Comparison of ENCODE assay signal across 16 cellular contexts in the genomic region with DNA sequence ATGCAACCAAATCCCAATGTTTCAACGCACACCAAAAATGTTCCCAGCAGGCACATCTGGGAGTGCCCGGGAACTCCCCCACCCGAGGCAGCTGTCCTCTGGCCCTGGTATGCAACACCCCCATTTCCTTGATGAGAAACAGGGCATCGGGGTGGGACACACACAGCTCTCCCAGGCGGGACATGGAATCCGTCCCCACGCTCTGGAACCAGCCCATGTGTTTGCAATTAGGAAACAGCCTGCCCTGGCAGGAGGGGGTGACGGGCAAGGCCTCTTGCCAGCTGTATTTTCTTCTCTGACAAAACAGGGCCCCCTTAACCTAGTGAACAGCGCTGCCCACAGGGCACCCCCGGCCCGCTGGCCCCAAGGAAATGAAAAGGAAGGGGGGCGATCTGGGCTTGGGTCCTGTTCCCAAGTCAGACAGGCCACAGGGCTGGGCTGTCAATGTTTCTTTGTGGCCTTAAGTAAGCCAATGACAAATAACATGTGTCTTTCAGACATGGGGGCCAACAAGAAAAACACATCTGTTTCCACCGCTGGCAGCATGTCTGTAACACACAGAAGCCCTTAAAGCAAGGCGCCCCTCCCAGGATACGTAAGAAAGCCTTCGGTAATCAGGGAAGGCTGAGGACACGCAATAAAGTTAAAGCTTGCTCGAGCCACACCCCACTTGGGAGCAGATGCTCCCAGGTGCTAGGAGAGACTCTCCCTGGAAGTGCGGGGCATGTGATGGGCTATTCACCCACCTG.
A peak's percentile ranks its signal among the peaks of the same experiment; 100 is the strongest.
DNase-seq lines count a peak whose midpoint lies in the region; ATAC-seq, FAIRE-seq and TF ChIP-seq lines count a peak whose summit lies in the region.
"Had no signal": no experiment of that assay in that cellular context is flagged by ENCODE, and none has a peak within 500 bp of the region (broad histone marks: within the 10 kb centered on the region; RNA-seq: fewer than 3 reads in every experiment).

No MANE protein-coding gene starts in this region.

- H3K27me3 ChIP-seq in H7 (ENCODE audit: control insufficient read depth, insufficient read depth, low read length): no peaks in the 10 kb centered on the region
- no peaks in the 10 kb centered on the region for H3K27me3 ChIP-seq in esophagus muscularis mucosa
- no peaks in the 10 kb centered on the region for H3K27me3 ChIP-seq in keratinocyte (ENCODE audit: control insufficient read depth, extremely low read depth, insufficient read depth, low read length)
- H3K27me3 ChIP-seq in spleen (replicated peaks in 1 of 7): peaks cover 0 to 9% (median 0%) of the 10 kb centered on the region in 7 donors
- H3K27me3 ChIP-seq: left lung had no signal

- peak overlapping the region; percentile 72 for H3K4me2 ChIP-seq in keratinocyte (ENCODE audit: control insufficient read depth, extremely low read depth, insufficient read depth, low read depth, low read length)

- H3K4me1 ChIP-seq in esophagus muscularis mucosa: peaks cover 0 to 45% (median 40%) of the 10 kb centered on the region in 4 donors
- H3K4me1 ChIP-seq in keratinocyte (ENCODE audit: control insufficient read depth, extremely low read depth, insufficient read depth, low read length): peaks cover 21% of the 10 kb centered on the region
- no peaks in the 10 kb centered on the region for H3K4me1 ChIP-seq in spleen
- H3K4me1 ChIP-seq: left lung had no signal

- no peak overlapping the region for H3K4me3 Mint-ChIP-seq in activated CD8-positive, alpha-beta T cell treated with anti-CD3 and anti-CD28 coated beads for 36 hours
- H3K4me3 Mint-ChIP-seq: HFFc6 had no signal

- DNase-seq in H7: peak; percentile 15
- no peak for DNase-seq in esophagus muscularis mucosa (ENCODE audit: extremely low spot score)
- no peak for DNase-seq in keratinocyte (ENCODE audit: low read depth, low spot score)
- DNase-seq in spleen: peak; percentile 73
- no peak for DNase-seq in kidney tubule cell (ENCODE audit: low spot score)
- DNase-seq in activated CD8-positive, alpha-beta T cell treated with anti-CD3 and anti-CD28 coated beads for 36 hours: no peak
- DNase-seq: amniotic stem cell; HFFc6; left lung; OCI-M1; stimulated activated CD4-positive, alpha-beta T cell treated with anti-CD3 and anti-CD28 coated beads, Interleukin-2, amount 100 ng/mL, for 24 hours had no signal

- no peak overlapping the region for H2AFZ ChIP-seq in keratinocyte (ENCODE audit: control insufficient read depth, low read length)

- H3K27ac Mint-ChIP-seq in activated CD8-positive, alpha-beta T cell treated with anti-CD3 and anti-CD28 coated beads for 36 hours: no peak overlapping the region
- H3K27ac Mint-ChIP-seq: HFFc6 had no signal

- H3K36me3 ChIP-seq in H7 (replicated peaks; ENCODE audit: control insufficient read depth, insufficient read depth, low read length) (no peaks in the 10 kb centered on the region), esophagus muscularis mucosa (no peaks in the 10 kb centered on the region), keratinocyte (ENCODE audit: control insufficient read depth in 2 of 2, extremely low read depth in 1 of 2, insufficient read depth in 2 of 2, low read length in 2 of 2) (no peaks in the 10 kb centered on the region), spleen (no peaks in the 10 kb centered on the region)
- H3K36me3 ChIP-seq: left lung had no signal

- peaks cover 1% of the 10 kb centered on the region for H3K27me3 Mint-ChIP-seq in activated CD8-positive, alpha-beta T cell treated with anti-CD3 and anti-CD28 coated beads for 36 hours

- H3K9me3 ChIP-seq in esophagus muscularis mucosa (no peaks in the 10 kb centered on the region), keratinocyte (ENCODE audit: control insufficient read depth, low read depth, low read length) (no peaks in the 10 kb centered on the region), spleen (no peaks in the 10 kb centered on the region)
- H3K9me3 ChIP-seq: left lung had no signal

- POLR2A ChIA-PET in activated CD8-positive, alpha-beta T cell treated with anti-CD3 and anti-CD28 coated beads for 36 hours (lab: Charles Lee): no interaction called here

- H3K9me1 ChIP-seq in keratinocyte (ENCODE audit: control insufficient read depth, extremely low read depth, insufficient read depth, low read length): no peaks in the 10 kb centered on the region

- no peaks in the 10 kb centered on the region for H3K4me1 Mint-ChIP-seq in activated CD8-positive, alpha-beta T cell treated with anti-CD3 and anti-CD28 coated beads for 36 hours (ENCODE audit: low read depth)

- CTCF ChIA-PET in activated CD8-positive, alpha-beta T cell treated with anti-CD3 and anti-CD28 coated beads for 36 hours (lab: Charles Lee): no interaction called here

- no peak for TF ChIP-seq CTCF in esophagus muscularis mucosa (IDR thresholded peaks at IDR 0.05)
- no peak for TF ChIP-seq CTCF in keratinocyte (optimal IDR thresholded peaks at IDR 0.05 in 1 of 3, IDR thresholded peaks at IDR 0.05 in 1 of 3, conservative IDR thresholded peaks at IDR 0.05 in 1 of 3; ENCODE audit: extremely low read depth in 1 of 3, insufficient read depth in 2 of 3, low read length in 3 of 3)
- no peak for TF ChIP-seq CTCF in spleen (IDR thresholded peaks at IDR 0.05 in 8 of 11, conservative IDR thresholded peaks at IDR 0.05 in 3 of 11)
- TF ChIP-seq CTCF in activated CD8-positive, alpha-beta T cell treated with anti-CD3 and anti-CD28 coated beads for 36 hours (IDR thresholded peaks at IDR 0.05): no peak

- TF ChIP-seq EP300 in esophagus muscularis mucosa (IDR thresholded peaks at IDR 0.05): no peak

- H4K20me1 ChIP-seq in keratinocyte (ENCODE audit: control insufficient read depth, extremely low read depth, insufficient read depth, low read length): no peaks in the 10 kb centered on the region

- no peak for TF ChIP-seq POLR2A in esophagus muscularis mucosa (IDR thresholded peaks at IDR 0.05; ENCODE audit: low read depth)
- no peak for TF ChIP-seq POLR2A in spleen (IDR thresholded peaks at IDR 0.05)

- intact Hi-C loops in esophagus muscularis mucosa (cut with DNase I) (no loop called here), spleen (cut with DNase I; ENCODE audit: low total_unique reads) (no loop called here)
- intact Hi-C loops in activated CD8-positive, alpha-beta T cell treated with anti-CD3 and anti-CD28 coated beads for 36 hours (cut with micrococcal nuclease): no loop called here

- H3K27ac ChIP-seq in esophagus muscularis mucosa (replicated peaks in 1 of 4) (peak overlapping the region; percentile 30 to 74 (median 46)), keratinocyte (ENCODE audit: control insufficient read depth, insufficient read depth, low read length) (peak overlapping the region; percentile 57), spleen (peak overlapping the region in 7 of 8 donors; percentile 15 to 66 (median 59))
- H3K27ac ChIP-seq: C4-2B, left lung had no signal

- dilution Hi-C loops in keratinocyte (cut with MboI; ENCODE audit: extremely low pct_ligation_motif_present, low sequenced_read_pairs): no loop called here

- no peak for ATAC-seq in activated CD8-positive, alpha-beta T cell treated with anti-CD3 and anti-CD28 coated beads for 36 hours
- ATAC-seq in GM21723 (IDR thresholded peaks at IDR 0.05; ENCODE audit: unreplicated experiment): no peak
- ATAC-seq in GM19328 (IDR thresholded peaks at IDR 0.05; ENCODE audit: unreplicated experiment): no peak

- H3K9ac ChIP-seq in keratinocyte (ENCODE audit: control insufficient read depth, extremely low read depth, insufficient read depth, low read length): peak overlapping the region; percentile 33

- no peaks in the 10 kb centered on the region for H3K79me2 ChIP-seq in keratinocyte (ENCODE audit: control insufficient read depth, insufficient read depth, low read length)

- no peaks in the 10 kb centered on the region for H3K36me3 Mint-ChIP-seq in activated CD8-positive, alpha-beta T cell treated with anti-CD3 and anti-CD28 coated beads for 36 hours (ENCODE audit: low read depth)

- no peak for FAIRE-seq in keratinocyte (lab: Jason Lieb, UNC)
- FAIRE-seq: G401.6, GM18507 had no signal

- no peaks in the 10 kb centered on the region for H3K9me3 Mint-ChIP-seq in activated CD8-positive, alpha-beta T cell treated with anti-CD3 and anti-CD28 coated beads for 36 hours
- H3K9me3 Mint-ChIP-seq: HFFc6 had no signal

- 66% methylated on average over 18 of the region's 19 CpGs for WGBS in esophagus muscularis mucosa
- WGBS in spleen, 5 donors: 74 to 80% (median 77%) methylated on average over 18 to 19 of the region's 19 CpGs

- H3K4me3 ChIP-seq in H7 (ENCODE audit: insufficient read depth, low read depth, low read length): no peak overlapping the region
- H3K4me3 ChIP-seq in esophagus muscularis mucosa: peak overlapping the region in 1 of 4 donors; percentile 13
- no peak overlapping the region for H3K4me3 ChIP-seq in keratinocyte (ENCODE audit: control insufficient read depth in 2 of 3, extremely low read depth in 1 of 3, insufficient read depth in 2 of 3, low read depth in 1 of 3, low read length in 3 of 3)
- no peak overlapping the region for H3K4me3 ChIP-seq in spleen
- H3K4me3 ChIP-seq: left lung had no signal

Comparison
In these comparisons a context has a peak if more than half of its experiments do, and no peak if none do; other contexts are left out.
1. DNase-seq: peak in H7 (single experiment) and spleen (single experiment); none in esophagus muscularis mucosa (single experiment), keratinocyte (single experiment), kidney tubule cell (single experiment) and activated CD8-positive, alpha-beta T cell treated with anti-CD3 and anti-CD28 coated beads for 36 hours (single experiment).
2. Peak in every context shown above with its lines, with median percentiles within 50 percentile points of each other: H3K27ac ChIP-seq.